8 cellular contexts compared by ENCODE assay signal in the genomic region with DNA sequence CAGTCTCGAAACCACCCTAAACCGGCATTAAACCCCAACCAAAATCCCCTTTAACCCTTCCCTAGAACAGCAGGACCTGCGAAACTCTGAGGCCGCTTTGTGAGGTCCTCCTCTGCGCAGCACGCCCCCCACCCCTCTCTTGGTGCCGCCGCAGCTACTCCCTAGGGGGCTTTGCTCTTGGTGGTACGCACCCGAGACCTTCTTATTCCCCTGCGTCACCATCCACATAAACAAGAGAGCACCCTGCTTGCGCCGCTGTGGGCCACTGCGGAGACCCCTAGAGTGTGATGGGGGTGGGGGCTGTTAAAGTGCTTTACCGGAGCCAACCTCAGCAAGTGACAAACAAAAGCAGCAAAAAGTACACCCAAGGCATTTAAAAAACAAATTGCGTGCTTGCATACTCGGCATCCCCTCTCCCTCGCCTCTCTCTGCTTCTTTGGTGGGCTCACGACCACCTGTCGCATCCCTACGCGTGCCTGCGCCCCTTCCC. TPM values are rescaled to one million over a fixed set of nuclear protein-coding genes. Genes with fewer than 3 reads are reported as not detected.
DNase-seq lines count a peak whose midpoint lies in the region; ATAC-seq and TF ChIP-seq lines count a peak whose summit lies in the region.

No MANE protein-coding gene starts in this region.

- H3K27me3 ChIP-seq in BE2C (peaks cover 38% of the 10 kb centered on the region), neural progenitor cell (peaks cover 61% of the 10 kb centered on the region)
- peaks cover 21% of the 10 kb centered on the region for H3K27me3 ChIP-seq in effector memory CD4-positive, alpha-beta T cell (replicated peaks; ENCODE audit: control insufficient read depth, insufficient read depth, low read length, poor library complexity, severe bottlenecking)

- H3K27me3 Mint-ChIP-seq in neural progenitor cell (ENCODE audit: insufficient read depth, low read depth): peaks cover 43% of the 10 kb centered on the region

- H3K4me1 Mint-ChIP-seq in neural progenitor cell: peaks cover 12% of the 10 kb centered on the region

- no peak for DNase-seq in BE2C
- DNase-seq in LNCaP clone FGC (ENCODE audit: low read depth): no peak
- no peak for DNase-seq in effector memory CD4-positive, alpha-beta T cell
- DNase-seq in neural progenitor cell (ENCODE audit: low spot score): no peak
- no peak for DNase-seq in NCI-H187 (lab: John Stamatoyannopoulos, UW)
- no peak for DNase-seq in activated effector memory CD4-positive, alpha-beta T cell treated with Interleukin-2 at 50 U/mL for 16 hours

- H3K36me3 Mint-ChIP-seq in neural progenitor cell: no peaks in the 10 kb centered on the region

- H2AFZ ChIP-seq in neural progenitor cell (replicated peaks): peak overlapping the region; percentile 97

- H3K9me3 Mint-ChIP-seq in neural progenitor cell: peaks cover 14% of the 10 kb centered on the region

- H3K4me1 ChIP-seq in BE2C (peaks cover 2% of the 10 kb centered on the region), neural progenitor cell (peaks cover 14% of the 10 kb centered on the region)
- peaks cover 13% of the 10 kb centered on the region for H3K4me1 ChIP-seq in effector memory CD4-positive, alpha-beta T cell (ENCODE audit: control insufficient read depth, insufficient read depth, low read length, poor library complexity, severe bottlenecking)

- H3K9me3 ChIP-seq in BE2C: 0 out of 2 replicates have a peak, but pooled peaks cover 3% of the 10 kb centered on the region
- H3K9me3 ChIP-seq in effector memory CD4-positive, alpha-beta T cell (ENCODE audit: control insufficient read depth, low read length): no peaks in the 10 kb centered on the region
- H3K9me3 ChIP-seq in neural progenitor cell (ENCODE audit: low read depth): no peaks in the 10 kb centered on the region

- peak overlapping the region; percentile 76 for H3K4me2 ChIP-seq in neural progenitor cell

- peak overlapping the region; percentile 85 for H3K4me3 ChIP-seq in BE2C (ENCODE audit: low read depth, low read length)
- peak overlapping the region; percentile 51; the same call in 1 of the 2 replicates for H3K4me3 ChIP-seq in LNCaP clone FGC (ENCODE audit: low read depth, low read length)
- peak overlapping the region; percentile 39 for H3K4me3 ChIP-seq in effector memory CD4-positive, alpha-beta T cell (ENCODE audit: insufficient read depth, low read depth, low read length, poor library complexity, severe bottlenecking)
- peak overlapping the region; percentile 63 for H3K4me3 ChIP-seq in neural progenitor cell

- ATAC-seq in GM18517 (IDR thresholded peaks at IDR 0.05; ENCODE audit: unreplicated experiment) (no peak), HG03460 (IDR thresholded peaks at IDR 0.05; ENCODE audit: unreplicated experiment) (no peak)

- no peak overlapping the region for H3K9ac ChIP-seq in neural progenitor cell

- H3K27ac ChIP-seq in effector memory CD4-positive, alpha-beta T cell (ENCODE audit: insufficient read depth, low read length, poor library complexity, severe bottlenecking): no peak overlapping the region
- no peak overlapping the region for H3K27ac ChIP-seq in neural progenitor cell

- H3K27ac Mint-ChIP-seq in neural progenitor cell: no peak overlapping the region

- H4K20me1 ChIP-seq in neural progenitor cell (ENCODE audit: low read depth): peaks cover 31% of the 10 kb centered on the region

- peaks cover 5% of the 10 kb centered on the region for H3F3A ChIP-seq in neural progenitor cell (ENCODE audit: low read depth)

- H3K79me2 ChIP-seq in neural progenitor cell (ENCODE audit: low read depth): peaks cover 36% of the 10 kb centered on the region

- no peaks in the 10 kb centered on the region for H3K36me3 ChIP-seq in BE2C
- no peaks in the 10 kb centered on the region for H3K36me3 ChIP-seq in effector memory CD4-positive, alpha-beta T cell (ENCODE audit: control insufficient read depth, insufficient read depth, low read length)
- H3K36me3 ChIP-seq in neural progenitor cell: no peaks in the 10 kb centered on the region

- peak overlapping the region; percentile 74 for H3K4me3 Mint-ChIP-seq in neural progenitor cell

- TF ChIP-seq CTCF in BE2C (IDR thresholded peaks at IDR 0.05; ENCODE audit: low read depth, low read length) (no peak), LNCaP clone FGC (IDR thresholded peaks at IDR 0.05; ENCODE audit: control insufficient read depth, extremely low read depth, insufficient read depth) (no peak), neural progenitor cell (IDR thresholded peaks at IDR 0.05) (no peak)

RNA-seq across cellular contexts. Expression of a gene that starts 0.5 kb away (rescaled TPM):
- 4,204 TPM for polyA plus RNA-seq in BE2C (2012; ENCODE audit: insufficient read depth, insufficient read length, low read depth)
- total RNA-seq in neural progenitor cell (ENCODE audit: low replicate concordance): 794 and 973 TPM in 2 replicates

RNA-seq across cellular contexts. Expression of a gene that starts 1.3 kb away (rescaled TPM):
- 1.5 TPM for polyA plus RNA-seq in BE2C (2012; ENCODE audit: insufficient read depth, insufficient read length, low read depth)
- 5.8 and 6.4 TPM in 2 replicates for total RNA-seq in neural progenitor cell (ENCODE audit: low replicate concordance)
